ENCODE assay signal across 28 cellular contexts in the genomic region with DNA sequence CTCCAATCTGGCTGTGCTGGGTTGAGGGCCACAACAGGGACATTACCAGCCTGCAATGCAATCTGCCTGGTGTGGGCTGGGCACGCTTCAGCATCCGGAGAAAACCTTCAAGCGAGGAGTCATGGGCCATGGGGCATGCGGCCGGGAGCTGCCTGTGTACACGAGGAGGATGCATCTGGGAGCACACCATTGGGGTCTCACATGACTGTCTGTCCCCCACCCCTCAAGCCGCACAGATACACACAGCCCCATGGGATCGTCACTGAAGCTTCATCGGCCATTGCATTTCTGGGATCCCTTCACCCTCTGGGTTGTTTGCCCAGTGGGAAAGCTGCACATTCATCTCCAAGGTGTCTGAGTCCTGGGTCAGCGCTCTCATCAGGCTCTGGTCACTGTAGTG. TPM values are rescaled to one million over a fixed set of nuclear protein-coding genes. Genes with fewer than 3 reads are reported as not detected.
"Had no signal": no experiment of that assay in that cellular context is flagged by ENCODE, and none has a peak within 500 bp of the region (broad histone marks: within the 10 kb centered on the region; RNA-seq: fewer than 3 reads in every experiment).

No MANE protein-coding gene starts in this region.

- H3K27ac ChIP-seq: adrenal gland, ascending aorta, brain microvascular endothelial cell, left ventricle myocardium inferior, neural progenitor cell, ovary, psoas muscle, right atrium auricular region, tibial artery, uterus had no signal

- H3K9me3 ChIP-seq: adrenal gland, ascending aorta, left ventricle myocardium inferior, ovary, psoas muscle, uterus had no signal

- H3K27me3 ChIP-seq: adrenal gland, ascending aorta, brain microvascular endothelial cell, neural progenitor cell, ovary, right atrium auricular region, uterus had no signal

- ATAC-seq: activated naive CD4-positive, alpha-beta T cell treated with anti-CD3 and anti-CD28 coated beads, Interleukin-2, amount 50 U/mL, for 72 hours; naive thymus-derived CD8-positive, alpha-beta T cell; psoas muscle had no signal

- H3K4me1 Mint-ChIP-seq: immature natural killer cell; naive thymus-derived CD8-positive, alpha-beta T cell; neural progenitor cell had no signal

- DNase-seq: activated CD4-positive, alpha-beta T cell treated with anti-CD3 and anti-CD28 coated beads, Interleukin-2, amount 50 U/mL, for 1 hour; activated gamma-delta T cell; adrenal gland; brain microvascular endothelial cell; caudate nucleus; dermis blood vessel endothelial cell; effector CD8-positive, alpha-beta T cell; foreskin melanocyte; immature natural killer cell; kidney glomerular epithelial cell; left ventricle myocardium inferior; ovary; psoas muscle; stimulated activated CD4-positive, alpha-beta T cell treated with anti-CD3 and anti-CD28 coated beads, Interleukin-1b, Interleukin-23, amount 100 ng/mL, for 48 hours; uterus had no signal

- H3K4me2 ChIP-seq: neural progenitor cell had no signal

- H2AFZ ChIP-seq: neural progenitor cell had no signal

- H3K4me1 ChIP-seq: adrenal gland, ascending aorta, left ventricle myocardium inferior, neural progenitor cell, psoas muscle, right atrium auricular region, tibial artery, uterus had no signal

- H3K9ac ChIP-seq: neural progenitor cell had no signal

- H3K36me3 Mint-ChIP-seq: activated naive CD4-positive, alpha-beta T cell treated with anti-CD3 and anti-CD28 coated beads, Interleukin-2, amount 50 U/mL, for 72 hours; immature natural killer cell; mesothelial cell of epicardium; neural progenitor cell had no signal

- H3K27ac Mint-ChIP-seq: activated naive CD4-positive, alpha-beta T cell treated with anti-CD3 and anti-CD28 coated beads, Interleukin-2, amount 50 U/mL, for 72 hours; activated T-helper 1 cell treated with anti-CD3 and anti-CD28 coated beads, Interleukin-12 subunit alpha, Interleukin-12 subunit beta, Interleukin-2, Interleukin-4 antibody, amounts not matched to agents 30 ng/mL and 10 ng/mL and 1 ng/mL, durations not matched to agents 14 hours and 24 hours and 36 hours; immature natural killer cell; mesothelial cell of epicardium; neural progenitor cell; stimulated activated naive CD8-positive, alpha-beta T cell treated with anti-CD3 and anti-CD28 coated beads, Interleukin-15, Interleukin-2, amounts not matched to agents 100 ng/mL and 50 ng/mL, for 24 hours had no signal

- H3K36me3 ChIP-seq: adrenal gland, ascending aorta, brain microvascular endothelial cell, left ventricle myocardium inferior, neural progenitor cell, ovary, right atrium auricular region, tibial artery, uterus had no signal

- H3K4me3 ChIP-seq: adrenal gland, ascending aorta, left ventricle myocardium inferior, neural progenitor cell, ovary, psoas muscle, right atrium auricular region, tibial artery, uterus had no signal

- H3K4me3 Mint-ChIP-seq: activated T-helper 1 cell treated with anti-CD3 and anti-CD28 coated beads, Interleukin-12 subunit alpha, Interleukin-12 subunit beta, Interleukin-2, Interleukin-4 antibody, amounts not matched to agents 30 ng/mL and 10 ng/mL and 1 ng/mL, durations not matched to agents 14 hours and 24 hours and 36 hours; immature natural killer cell; mesothelial cell of epicardium; naive thymus-derived CD8-positive, alpha-beta T cell; neural progenitor cell; stimulated activated naive CD8-positive, alpha-beta T cell treated with anti-CD3 and anti-CD28 coated beads, Interleukin-15, Interleukin-2, amounts not matched to agents 100 ng/mL and 50 ng/mL, for 24 hours had no signal

- H3K9me3 Mint-ChIP-seq: activated naive CD4-positive, alpha-beta T cell treated with anti-CD3 and anti-CD28 coated beads, Interleukin-2, amount 50 U/mL, for 72 hours; activated T-helper 1 cell treated with anti-CD3 and anti-CD28 coated beads, Interleukin-12 subunit alpha, Interleukin-12 subunit beta, Interleukin-2, Interleukin-4 antibody, amounts not matched to agents 30 ng/mL and 10 ng/mL and 1 ng/mL, durations not matched to agents 14 hours and 24 hours and 36 hours; neural progenitor cell; stimulated activated naive CD8-positive, alpha-beta T cell treated with anti-CD3 and anti-CD28 coated beads, Interleukin-15, Interleukin-2, amounts not matched to agents 100 ng/mL and 50 ng/mL, for 24 hours had no signal

RNA-seq across cellular contexts. Expression of a gene that starts 9.9 kb away (rescaled TPM):
- total RNA-seq: activated naive CD4-positive, alpha-beta T cell treated with anti-CD3 and anti-CD28 coated beads, Interleukin-2, amount 50 U/mL, for 72 hours; activated T-helper 1 cell treated with anti-CD3 and anti-CD28 coated beads, Interleukin-12 subunit alpha, Interleukin-12 subunit beta, Interleukin-2, Interleukin-4 antibody, amounts not matched to agents 30 ng/mL and 10 ng/mL and 1 ng/mL, durations not matched to agents 14 hours and 24 hours and 36 hours; adrenal gland; ascending aorta; dermis blood vessel endothelial cell; left ventricle myocardium inferior; lung microvascular endothelial cell; mesothelial cell of epicardium; naive thymus-derived CD8-positive, alpha-beta T cell; right atrium auricular region; skeletal muscle tissue; T-helper 2 cell treated with Interferon-gamma antibody and Interleukin-4, amounts not matched to agents 100 ng/mL and 5 ng/mL, for 36 hours had no signal
- polyA plus RNA-seq: adrenal gland; esophagus; immature natural killer cell; naive thymus-derived CD8-positive, alpha-beta T cell; ovary; psoas muscle had no signal

RNA-seq across cellular contexts. Expression of a gene that starts 14.8 kb away (rescaled TPM):
- total RNA-seq: activated naive CD4-positive, alpha-beta T cell treated with anti-CD3 and anti-CD28 coated beads, Interleukin-2, amount 50 U/mL, for 72 hours; activated T-helper 1 cell treated with anti-CD3 and anti-CD28 coated beads, Interleukin-12 subunit alpha, Interleukin-12 subunit beta, Interleukin-2, Interleukin-4 antibody, amounts not matched to agents 30 ng/mL and 10 ng/mL and 1 ng/mL, durations not matched to agents 14 hours and 24 hours and 36 hours; adrenal gland; ascending aorta; dermis blood vessel endothelial cell; left ventricle myocardium inferior; lung microvascular endothelial cell; mesothelial cell of epicardium; naive thymus-derived CD8-positive, alpha-beta T cell; psoas muscle; right atrium auricular region; skeletal muscle tissue; T-helper 2 cell treated with Interferon-gamma antibody and Interleukin-4, amounts not matched to agents 100 ng/mL and 5 ng/mL, for 36 hours; uterus had no signal
- polyA plus RNA-seq: adrenal gland; esophagus; immature natural killer cell; naive thymus-derived CD8-positive, alpha-beta T cell; ovary; psoas muscle had no signal

RNA-seq across cellular contexts. Expression of a gene that starts 30.5 kb away (rescaled TPM):
- total RNA-seq: activated naive CD4-positive, alpha-beta T cell treated with anti-CD3 and anti-CD28 coated beads, Interleukin-2, amount 50 U/mL, for 72 hours; activated T-helper 1 cell treated with anti-CD3 and anti-CD28 coated beads, Interleukin-12 subunit alpha, Interleukin-12 subunit beta, Interleukin-2, Interleukin-4 antibody, amounts not matched to agents 30 ng/mL and 10 ng/mL and 1 ng/mL, durations not matched to agents 14 hours and 24 hours and 36 hours; adrenal gland; ascending aorta; dermis blood vessel endothelial cell; left ventricle myocardium inferior; lung microvascular endothelial cell; mesothelial cell of epicardium; naive thymus-derived CD8-positive, alpha-beta T cell; psoas muscle; right atrium auricular region; skeletal muscle tissue; T-helper 2 cell treated with Interferon-gamma antibody and Interleukin-4, amounts not matched to agents 100 ng/mL and 5 ng/mL, for 36 hours; uterus had no signal
- polyA plus RNA-seq: adrenal gland; esophagus; immature natural killer cell; naive thymus-derived CD8-positive, alpha-beta T cell; psoas muscle had no signal

RNA-seq across cellular contexts. Expression of a gene that starts 51.5 kb away (rescaled TPM):
- polyA plus RNA-seq: naive thymus-derived CD8-positive, alpha-beta T cell had no signal
